In the genomic region with DNA sequence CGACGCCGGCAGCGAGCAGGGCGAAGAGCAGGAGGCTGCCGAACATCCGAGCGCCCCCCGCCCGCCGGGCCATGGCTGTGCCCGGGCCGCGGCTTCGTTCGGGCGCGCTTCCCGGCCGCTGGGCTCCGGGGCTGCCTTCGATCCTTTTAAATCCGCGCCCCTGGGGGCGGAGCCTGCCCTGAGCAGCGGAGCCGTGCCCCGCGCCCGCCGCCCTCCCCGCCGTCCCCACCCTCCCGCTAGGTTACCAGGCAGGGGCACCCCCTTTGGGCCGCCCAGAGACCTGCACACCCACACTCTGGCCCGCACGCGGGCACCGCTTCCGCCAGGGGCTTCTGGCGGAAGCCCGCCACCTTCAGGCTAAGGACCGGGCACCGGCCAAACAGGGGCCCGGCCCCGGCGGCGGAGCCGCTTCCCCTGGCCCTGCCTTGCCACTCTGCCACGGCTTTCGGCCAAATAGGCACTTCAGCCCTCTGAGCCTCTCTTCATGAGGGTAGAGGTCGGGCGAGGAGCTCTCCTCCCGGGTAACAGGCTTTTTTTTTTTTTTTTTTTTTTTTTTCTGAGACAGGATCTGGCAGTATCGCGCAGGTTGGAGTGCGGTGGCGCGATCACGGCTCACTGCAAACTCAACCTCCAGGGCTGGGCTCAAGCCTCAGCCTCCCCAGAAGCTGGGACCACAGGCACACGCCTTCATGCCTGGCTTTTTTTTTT, we compare ENCODE assay signal across 8 cellular contexts. TPM values are rescaled to one million over a fixed set of nuclear protein-coding genes. Genes with fewer than 3 reads are reported as not detected.
DNase-seq lines count a peak whose midpoint lies in the region; ATAC-seq and TF ChIP-seq lines count a peak whose summit lies in the region.

A gene with protein sequence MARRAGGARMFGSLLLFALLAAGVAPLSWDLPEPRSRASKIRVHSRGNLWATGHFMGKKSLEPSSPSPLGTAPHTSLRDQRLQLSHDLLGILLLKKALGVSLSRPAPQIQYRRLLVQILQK (minus strand): TSS at position 120 of the 708 bp plus-strand sequence. CDS start 47 bp downstream, at position 73.

- TF ChIP-seq CTCF in activated CD8-positive, alpha-beta T cell treated with anti-CD3 and anti-CD28 coated beads for 36 hours (IDR thresholded peaks at IDR 0.05), result peak; percentile 71
- peak; percentile 41 for TF ChIP-seq CTCF in lung (IDR thresholded peaks at IDR 0.05; ENCODE audit: control extremely low read depth, extremely low read depth)

- ATAC-seq in HG03457 (IDR thresholded peaks at IDR 0.05; ENCODE audit: unreplicated experiment) (peak; percentile 57), lung (ENCODE audit: insufficient read depth, low FRiP score) (peak; percentile 50)
- ATAC-seq in activated CD8-positive, alpha-beta T cell treated with anti-CD3 and anti-CD28 coated beads for 36 hours, result peak; percentile 64

- peak within 1 kb of the TSS; percentile 83 for H3K27ac Mint-ChIP-seq in activated CD8-positive, alpha-beta T cell treated with anti-CD3 and anti-CD28 coated beads for 36 hours

- 4% methylated on average over 59 to 61 of the region's 61 CpGs for WGBS in ectodermal cell, 2 experiments
- 0% methylated on average over 40 to 61 of the region's 61 CpGs for WGBS in lung, 2 donors

- H3K27me3 Mint-ChIP-seq in activated CD8-positive, alpha-beta T cell treated with anti-CD3 and anti-CD28 coated beads for 36 hours, result no peaks in the 10 kb centered on the region

- H3K27me3 ChIP-seq in ectodermal cell (ENCODE audit: control insufficient read depth, insufficient read depth, low read length, poor library complexity, severe bottlenecking), result peaks cover 17% of the 10 kb centered on the region
- H3K27me3 ChIP-seq in lung (ENCODE audit: control insufficient read depth, insufficient read depth), result no peaks in the 10 kb centered on the region

- intact Hi-C loops in activated CD8-positive, alpha-beta T cell treated with anti-CD3 and anti-CD28 coated beads for 36 hours (cut with micrococcal nuclease), result loop anchor here (5.0 to 10.0 kb wide), 3 partner anchors 89 to 217 kb away; a partner anchor contains a TSS

- H3K4me3 Mint-ChIP-seq in activated CD8-positive, alpha-beta T cell treated with anti-CD3 and anti-CD28 coated beads for 36 hours, result peak within 1 kb of the TSS; percentile 69

- H3K4me1 Mint-ChIP-seq in activated CD8-positive, alpha-beta T cell treated with anti-CD3 and anti-CD28 coated beads for 36 hours (ENCODE audit: low read depth), result peaks cover 31% of the 10 kb centered on the region

- POLR2A ChIA-PET in activated CD8-positive, alpha-beta T cell treated with anti-CD3 and anti-CD28 coated beads for 36 hours (lab: Charles Lee), result interaction anchor here (0.5 to 1.7 kb wide), 8 partner anchors 19 to 270 kb away, joined by 3 to 4 read pairs (median 4); a partner anchor contains a TSS

- H3K9me3 ChIP-seq in ectodermal cell (ENCODE audit: control insufficient read depth, low read length) (no peaks in the 10 kb centered on the region), lung (ENCODE audit: control insufficient read depth in 2 of 2, insufficient read depth in 1 of 2, low read length in 1 of 2) (no peaks in the 10 kb centered on the region)

- H3K4me3 ChIP-seq in ectodermal cell (ENCODE audit: insufficient read depth, low read depth, low read length) (peak within 1 kb of the TSS; percentile 54), lung (peak within 1 kb of the TSS; percentile 34)

- no peaks in the 10 kb centered on the region for H3K9me3 Mint-ChIP-seq in activated CD8-positive, alpha-beta T cell treated with anti-CD3 and anti-CD28 coated beads for 36 hours

- DNase-seq in C1 segment of cervical spinal cord (lab: John Stamatoyannopoulos, UW), result peak in 13 of 14 donors; percentile 19 to 80 (median 48)
- DNase-seq in GM19240 (ENCODE audit: insufficient read length, low spot score), result peak; percentile 58
- peak; percentile 63 for DNase-seq in NCI-H774 (lab: John Stamatoyannopoulos, UW)
- peak; percentile 86 for DNase-seq in activated CD8-positive, alpha-beta T cell treated with anti-CD3 and anti-CD28 coated beads for 36 hours
- DNase-seq in lung (ENCODE audit: low spot score), result peak; percentile 83
- peak; percentile 72 to 74 (median 73) for DNase-seq in stimulated activated CD4-positive, alpha-beta T cell treated with anti-CD3 and anti-CD28 coated beads, TNF-alpha, amount 100 ng/mL, for 4 hours (ENCODE audit: low read depth in 3 of 3)

- H3K36me3 ChIP-seq in ectodermal cell (ENCODE audit: control insufficient read depth, insufficient read depth, low read length) (no peaks in the 10 kb centered on the region), lung (ENCODE audit: control insufficient read depth in 2 of 2, insufficient read depth in 2 of 2, low read length in 2 of 2) (no peaks in the 10 kb centered on the region)

- peak within 1 kb of the TSS; percentile 62 for H3K27ac ChIP-seq in ectodermal cell (ENCODE audit: insufficient read depth, low read depth, low read length, poor library complexity, severe bottlenecking)
- peak within 1 kb of the TSS; percentile 58 to 69 for H3K27ac ChIP-seq in lung (ENCODE audit: low read depth in 1 of 2, low read length in 1 of 2)

- H3K4me1 ChIP-seq in ectodermal cell (ENCODE audit: control insufficient read depth, insufficient read depth, low read length) (peaks cover 9% of the 10 kb centered on the region), lung (ENCODE audit: control insufficient read depth in 2 of 2, insufficient read depth in 2 of 2, low read length in 2 of 2) (peaks cover 3 to 6% of the 10 kb centered on the region in 2 donors)

- peaks cover 1% of the 10 kb centered on the region for H3K36me3 Mint-ChIP-seq in activated CD8-positive, alpha-beta T cell treated with anti-CD3 and anti-CD28 coated beads for 36 hours (ENCODE audit: low read depth)

- CTCF ChIA-PET in activated CD8-positive, alpha-beta T cell treated with anti-CD3 and anti-CD28 coated beads for 36 hours (lab: Charles Lee), result interaction anchor here (0.6 to 2.9 kb wide), 12 partner anchors 27 to 92 kb away, joined by 3 to 13 read pairs (median 4); no protein-coding TSS in a partner anchor

RNA-seq across cellular contexts. Expression of the gene that starts here (rescaled TPM):
- 1 to 10 TPM; 1.7 to 2.7 TPM for total RNA-seq in activated CD8-positive, alpha-beta T cell treated with anti-CD3 and anti-CD28 coated beads for 36 hours
- 6.2 TPM for polyA plus RNA-seq in ectodermal cell (2013, experiment 1 of 4)
- 7.2 TPM for polyA plus RNA-seq in ectodermal cell (2013, experiment 2 of 4)
- 11.4 TPM for polyA plus RNA-seq in ectodermal cell (2013, experiment 3 of 4)
- 10.7 TPM for polyA plus RNA-seq in ectodermal cell (2013, experiment 4 of 4)
- total RNA-seq in lung, result 1 to 10 TPM; 2.6 to 9.3 TPM
- polyA plus RNA-seq in lung, result 1 to 10 TPM; 4.7 to 6.4 TPM

Comparison
In these comparisons a context has a peak if more than half of its experiments do, and no peak if none do; other contexts are left out.
1. Peak in every context shown above with its lines: DNase-seq, ATAC-seq, H3K4me3 ChIP-seq and H3K27ac ChIP-seq.